ENCODE assay signal across 28 cellular contexts in genomic region chr7:93836111-93836510, GRCh38. TPM values are rescaled to one million over a fixed set of nuclear protein-coding genes. Genes with fewer than 3 reads are reported as not detected.
DNase-seq lines count a peak whose midpoint lies in the region; ATAC-seq and TF ChIP-seq lines count a peak whose summit lies in the region.
"Had no signal": no experiment of that assay in that cellular context is flagged by ENCODE, and none has a peak within 500 bp of the region (broad histone marks: within the 10 kb centered on the region; RNA-seq: fewer than 3 reads in every experiment).

No MANE protein-coding gene starts in this region.

- no peaks in the 10 kb centered on the region for H3K36me3 ChIP-seq in GM23248 (ENCODE audit: low read depth)
- H3K36me3 ChIP-seq: lower lobe of right lung, ovary had no signal

- H2AFZ ChIP-seq in GM23248, result no peak overlapping the region; the same call in 1 of the 2 replicates

- no peaks in the 10 kb centered on the region for H3K36me3 Mint-ChIP-seq in osteocyte (ENCODE audit: unreplicated experiment)
- H3K36me3 Mint-ChIP-seq in nephron progenitor cell (ENCODE audit: low read depth), result no peaks in the 10 kb centered on the region
- H3K36me3 Mint-ChIP-seq: activated CD4-positive, alpha-beta memory T cell treated with anti-CD3 and anti-CD28 coated beads for 36 hours; activated naive CD4-positive, alpha-beta T cell treated with anti-CD3 and anti-CD28 coated beads, Interleukin-2, amount 10 ng/mL, durations not matched to agents 7 days and 5 days; brain; CD8-positive, alpha-beta memory T cell; natural killer cell had no signal

- H3K4me3 Mint-ChIP-seq in osteocyte (ENCODE audit: unreplicated experiment) (peak overlapping the region; percentile 68), nephron progenitor cell (no peak overlapping the region)
- H3K4me3 Mint-ChIP-seq: activated CD4-positive, alpha-beta memory T cell treated with anti-CD3 and anti-CD28 coated beads for 36 hours; activated naive CD4-positive, alpha-beta T cell treated with anti-CD3 and anti-CD28 coated beads, Interleukin-2, amount 10 ng/mL, durations not matched to agents 7 days and 5 days; activated T-helper 17 cell treated with anti-CD3 and anti-CD28 coated beads, Interleukin-2, amount 50 U/mL, for 72 hours; B cell; brain; CD8-positive, alpha-beta memory T cell; natural killer cell had no signal

- H3K9me3 Mint-ChIP-seq in osteocyte (ENCODE audit: unreplicated experiment), result no peaks in the 10 kb centered on the region
- no peaks in the 10 kb centered on the region for H3K9me3 Mint-ChIP-seq in nephron progenitor cell
- H3K9me3 Mint-ChIP-seq: activated CD4-positive, alpha-beta memory T cell treated with anti-CD3 and anti-CD28 coated beads for 36 hours; activated naive CD4-positive, alpha-beta T cell treated with anti-CD3 and anti-CD28 coated beads, Interleukin-2, amount 10 ng/mL, durations not matched to agents 7 days and 5 days; activated T-helper 17 cell treated with anti-CD3 and anti-CD28 coated beads, Interleukin-2, amount 50 U/mL, for 72 hours; brain; CD8-positive, alpha-beta memory T cell had no signal

- H3K4me3 ChIP-seq in GM23248, result no peak overlapping the region
- H3K4me3 ChIP-seq: lower lobe of right lung, ovary had no signal

- in situ Hi-C loops in GM23248 (cut with MboI) (no loop called here), KBM-7 (cut with MboI; ENCODE audit: low pct_unique_long_range_greater_than_20kb, low sequenced_read_pairs) (no loop called here)

- no peaks in the 10 kb centered on the region for H3K9me2 ChIP-seq in GM23248 (ENCODE audit: insufficient read depth)

- H4K20me1 ChIP-seq in GM23248 (ENCODE audit: insufficient read depth), result no peaks in the 10 kb centered on the region

- H3K4me1 Mint-ChIP-seq in osteocyte (ENCODE audit: unreplicated experiment) (peaks cover 36% of the 10 kb centered on the region), nephron progenitor cell (no peaks in the 10 kb centered on the region)
- H3K4me1 Mint-ChIP-seq: activated naive CD4-positive, alpha-beta T cell treated with anti-CD3 and anti-CD28 coated beads, Interleukin-2, amount 10 ng/mL, durations not matched to agents 7 days and 5 days; activated T-helper 17 cell treated with anti-CD3 and anti-CD28 coated beads, Interleukin-2, amount 50 U/mL, for 72 hours; brain; CD8-positive, alpha-beta memory T cell; natural killer cell had no signal

- H3K27ac ChIP-seq in GM23248, result no peak overlapping the region
- H3K27ac ChIP-seq: lower lobe of right lung, ovary had no signal

- H3K4me1 ChIP-seq in GM23248 (ENCODE audit: insufficient read depth), result peaks cover 17% of the 10 kb centered on the region
- H3K4me1 ChIP-seq: lower lobe of right lung had no signal

- H3K4me2 ChIP-seq in GM23248 (ENCODE audit: unreplicated experiment), result peak overlapping the region; percentile 57

- ATAC-seq in SK-N-SH treated with all-trans-retinoic acid at 6 μM for 48 hours (peak; percentile 58), GM18519 (IDR thresholded peaks at IDR 0.05; ENCODE audit: low FRiP score, unreplicated experiment) (no peak)
- ATAC-seq: activated T-helper 17 cell treated with anti-CD3 and anti-CD28 coated beads, Interleukin-2, amount 50 U/mL, for 72 hours; lower lobe of right lung; natural killer cell; PC-3; stimulated activated naive CD8-positive, alpha-beta T cell treated with anti-CD3 and anti-CD28 coated beads, Interleukin-15, Interleukin-2, amounts not matched to agents 100 U/mL and 50 U/mL, for 24 hours had no signal

- DNase-seq in GM23248 (peak; percentile 20), fibroblast of peridontal ligament (ENCODE audit: extremely low read depth) (peak; percentile 86), osteocyte (ENCODE audit: extremely low spot score, unreplicated experiment) (no peak), KBM-7 (no peak), nephron progenitor cell (no peak)
- DNase-seq in activated CD8-positive, alpha-beta memory T cell treated with anti-CD3 and anti-CD28 coated beads, Interleukin-2, amount 50 U/mL, for 48 hours, result no peak
- DNase-seq: activated CD4-positive, alpha-beta memory T cell treated with anti-CD3 and anti-CD28 coated beads for 36 hours; activated CD4-positive, CD25-positive, alpha-beta regulatory T cell treated with anti-CD3 and anti-CD28 coated beads, Interleukin-2, amount 50 U/mL, for 72 hours; activated naive CD4-positive, alpha-beta T cell treated with anti-CD3 and anti-CD28 coated beads, Interleukin-2, amount 10 ng/mL, durations not matched to agents 7 days and 5 days; CD8-positive, alpha-beta memory T cell; effector CD4-positive, alpha-beta T cell; KG1; lower lobe of right lung; natural killer cell; NCI-H1930; NCI-H510A treated with DMSO at 0.1 percent for 48 hours; NK-92 treated with Interleukin-12 subunit alpha and Interleukin-12 subunit beta, amount 100 ng/mL, for 24 hours; ovary; PC-3; small intestine; stimulated activated CD4-positive, alpha-beta T cell treated with anti-CD3 and anti-CD28 coated beads, Interleukin-1b, Interleukin-23, amount 100 ng/mL, for 48 hours; stimulated activated naive CD8-positive, alpha-beta T cell treated with anti-CD3 and anti-CD28 coated beads, Interleukin-15, Interleukin-2, amounts not matched to agents 100 U/mL and 50 U/mL, for 24 hours had no signal

- no peaks in the 10 kb centered on the region for H3F3A ChIP-seq in GM23248 (ENCODE audit: insufficient read depth)

- H3K9ac ChIP-seq in GM23248, result no peak overlapping the region

- TF ChIP-seq CTCF in osteocyte (IDR thresholded peaks at IDR 0.05) (no peak), nephron progenitor cell (IDR thresholded peaks at IDR 0.05) (no peak)

- H3K27me3 ChIP-seq in GM23248 (replicated peaks; ENCODE audit: insufficient read depth), result no peaks in the 10 kb centered on the region
- H3K27me3 ChIP-seq: ovary had no signal

- H3K27ac Mint-ChIP-seq in osteocyte (ENCODE audit: unreplicated experiment) (peak overlapping the region; percentile 88), nephron progenitor cell (no peak overlapping the region)
- H3K27ac Mint-ChIP-seq: activated CD4-positive, alpha-beta memory T cell treated with anti-CD3 and anti-CD28 coated beads for 36 hours; activated naive CD4-positive, alpha-beta T cell treated with anti-CD3 and anti-CD28 coated beads, Interleukin-2, amount 10 ng/mL, durations not matched to agents 7 days and 5 days; activated T-helper 17 cell treated with anti-CD3 and anti-CD28 coated beads, Interleukin-2, amount 50 U/mL, for 72 hours; B cell; brain; CD8-positive, alpha-beta memory T cell; natural killer cell had no signal

- WGBS in GM23248 (ENCODE audit: low coverage in 1 of 2, low lambda C conversion rate in 2 of 2, missing lambda C conversion rate in 2 of 2), 2 experiments, result 43 to 53% methylated on average over 4 of the region's 4 CpGs

- H3K27me3 Mint-ChIP-seq in osteocyte (ENCODE audit: unreplicated experiment) (peaks cover 17% of the 10 kb centered on the region), nephron progenitor cell (ENCODE audit: low read depth, poor library complexity) (peaks cover 7% of the 10 kb centered on the region)
- H3K27me3 Mint-ChIP-seq: activated CD4-positive, alpha-beta memory T cell treated with anti-CD3 and anti-CD28 coated beads for 36 hours; activated naive CD4-positive, alpha-beta T cell treated with anti-CD3 and anti-CD28 coated beads, Interleukin-2, amount 10 ng/mL, durations not matched to agents 7 days and 5 days; activated T-helper 17 cell treated with anti-CD3 and anti-CD28 coated beads, Interleukin-2, amount 50 U/mL, for 72 hours; CD8-positive, alpha-beta memory T cell had no signal

- no peaks in the 10 kb centered on the region for H3K9me3 ChIP-seq in GM23248 (ENCODE audit: low read depth)
- H3K9me3 ChIP-seq: lower lobe of right lung, ovary had no signal

- H3K79me2 ChIP-seq in GM23248 (ENCODE audit: insufficient read depth), result no peaks in the 10 kb centered on the region

TF ChIP-seq in SK-N-SH treated with all-trans-retinoic acid at 6 μM for 48 hours, 23 proteins besides CTCF, POLR2A, EP300 and RAD21:
- no peak for TF ChIP-seq TOX (CRISPR knock-in tag; IDR thresholded peaks at IDR 0.05; ENCODE audit: borderline replicate concordance)
- TF ChIP-seq GLIS3 (CRISPR knock-in tag; IDR thresholded peaks at IDR 0.05), result no peak
- TF ChIP-seq PPARA (CRISPR knock-in tag; IDR thresholded peaks at IDR 0.05; ENCODE audit: borderline replicate concordance), result no peak
- TF ChIP-seq ARNTL (CRISPR knock-in tag; IDR thresholded peaks at IDR 0.05; ENCODE audit: borderline replicate concordance, low read depth), result no peak
- TF ChIP-seq CREB5 (CRISPR knock-in tag; IDR thresholded peaks at IDR 0.05; ENCODE audit: low read depth), result no peak
- no peak for TF ChIP-seq ZNF70 (CRISPR knock-in tag; IDR thresholded peaks at IDR 0.05)
- TF ChIP-seq ISL1 (CRISPR knock-in tag; IDR thresholded peaks at IDR 0.05), result no peak
- TF ChIP-seq ZC3H10 (CRISPR knock-in tag; IDR thresholded peaks at IDR 0.05), result no peak
- TF ChIP-seq CSRNP3 (CRISPR knock-in tag; IDR thresholded peaks at IDR 0.05), result no peak
- no peak for TF ChIP-seq ESRRG (CRISPR knock-in tag; IDR thresholded peaks at IDR 0.05)
- no peak for TF ChIP-seq ZNF565 (CRISPR knock-in tag; conservative IDR thresholded peaks at IDR 0.05; ENCODE audit: low read depth)

RNA-seq across cellular contexts. Expression of gene TFPI2, which starts 54.4 kb away (rescaled TPM):
- 435 and 654 TPM in 2 replicates for total RNA-seq in GM23248 (2014; rRNA removed; shearing (Covaris generic))
- 706 and 730 TPM in 2 replicates for polyA plus RNA-seq in GM23248 (2016; fragmentation: Nextera tagmentation; extraction: Ambion mirVana)
- total RNA-seq in osteocyte, result 58.7 and 61.3 TPM in 2 replicates
- total RNA-seq: activated CD4-positive, alpha-beta memory T cell treated with anti-CD3 and anti-CD28 coated beads for 36 hours; CD8-positive, alpha-beta memory T cell; natural killer cell; T-helper 2 cell treated with Interferon-gamma antibody and Interleukin-4, amounts not matched to agents 100 ng/mL and 5 ng/mL, for 36 hours had no signal
- polyA plus RNA-seq: CD8-positive, alpha-beta memory T cell had no signal

Comparison
In these comparisons a context has a peak if more than half of its experiments do, and no peak if none do; other contexts are left out.
1. DNase-seq: peak in GM23248 (single experiment) and fibroblast of peridontal ligament (single experiment); none in osteocyte (single experiment), KBM-7 (single experiment), activated CD8-positive, alpha-beta memory T cell treated with anti-CD3 and anti-CD28 coated beads, Interleukin-2, amount 50 U/mL, for 48 hours (single experiment) and nephron progenitor cell (single experiment).